Comparison of ENCODE assay signal across 27 cellular contexts in genomic region chr7:73572767-73573186, GRCh38. TPM values are rescaled to one million over a fixed set of nuclear protein-coding genes. Genes with fewer than 3 reads are reported as not detected.
A peak's percentile ranks its signal among the peaks of the same experiment; 100 is the strongest.
DNase-seq lines count a peak whose midpoint lies in the region; ATAC-seq, FAIRE-seq and TF ChIP-seq lines count a peak whose summit lies in the region.
"Had no signal": no experiment of that assay in that cellular context is flagged by ENCODE, and none has a peak within 500 bp of the region (broad histone marks: within the 10 kb centered on the region; RNA-seq: fewer than 3 reads in every experiment).

No MANE protein-coding gene starts in this region.

- TF ChIP-seq POLR2A in GM12878 (IDR thresholded peaks at IDR 0.05; ENCODE audit: low read depth, low read length) = peak; percentile 37; the same call in 1 of the 2 replicates

- H3K27ac ChIP-seq in cardiac muscle cell (peak overlapping the region; percentile 79), right cardiac atrium (ENCODE audit: low read length) (no peak overlapping the region), GM12878 (ENCODE audit: control insufficient read depth, insufficient read depth) (no peak overlapping the region), neural progenitor cell (no peak overlapping the region)
- H3K27ac ChIP-seq: SJCRH30 had no signal

- peaks cover 17% of the 10 kb centered on the region for H3K4me1 Mint-ChIP-seq in neural progenitor cell
- peaks cover 11% of the 10 kb centered on the region for H3K4me1 Mint-ChIP-seq in stimulated activated memory B cell treated with anti-CD40 and anti-IgM and Interleukin-4, amounts not matched to agents 10 μg/mL and 1 μg/mL and 100 μg/mL, for 72 hours

- no peak for TF ChIP-seq RAD21 in GM12878 (IDR thresholded peaks at IDR 0.05; ENCODE audit: insufficient read depth, low read depth, low read length)

- TF ChIP-seq CTCF in cardiac muscle cell (IDR thresholded peaks at IDR 0.05; ENCODE audit: low read depth, low read length) (no peak), GM12878 (IDR thresholded peaks at IDR 0.05 in 2 of 3, conservative IDR thresholded peaks at IDR 0.05 in 1 of 3; ENCODE audit: control insufficient read depth in 2 of 3, extremely low read depth in 1 of 3, insufficient read depth in 1 of 3, low read depth in 3 of 3, low read length in 3 of 3) (no peak), neural progenitor cell (IDR thresholded peaks at IDR 0.05) (no peak)

- H4K20me1 ChIP-seq in GM12878 (ENCODE audit: control insufficient read depth, insufficient read depth) (no peaks in the 10 kb centered on the region), neural progenitor cell (ENCODE audit: low read depth) (peaks cover 23% of the 10 kb centered on the region)

- no peak for TF ChIP-seq EP300 in GM12878 (IDR thresholded peaks at IDR 0.05; ENCODE audit: borderline replicate concordance in 1 of 2, control insufficient read depth in 1 of 2, low read depth in 2 of 2, low read length in 2 of 2)

- H3K9me3 ChIP-seq in cardiac muscle cell (ENCODE audit: low read depth) (no peaks in the 10 kb centered on the region), right cardiac atrium (ENCODE audit: control insufficient read depth, low read length) (no peaks in the 10 kb centered on the region), GM12878 (replicated peaks; ENCODE audit: control insufficient read depth, insufficient read depth, low read length) (no peaks in the 10 kb centered on the region), neural progenitor cell (ENCODE audit: low read depth) (no peaks in the 10 kb centered on the region)
- H3K9me3 ChIP-seq: SJCRH30 had no signal

- H3K27ac Mint-ChIP-seq in neural progenitor cell = no peak overlapping the region
- H3K27ac Mint-ChIP-seq in stimulated activated memory B cell treated with anti-CD40 and anti-IgM and Interleukin-4, amounts not matched to agents 10 μg/mL and 1 μg/mL and 100 μg/mL, for 72 hours = no peak overlapping the region
- H3K27ac Mint-ChIP-seq: GM23338, H9 had no signal

- POLR2A ChIA-PET in GM12878 (lab: Charles Lee) = no interaction called here

- H3K36me3 ChIP-seq in cardiac muscle cell (peaks cover 44% of the 10 kb centered on the region), GM12878 (ENCODE audit: control insufficient read depth in 2 of 2, insufficient read depth in 2 of 2, low read length in 1 of 2) (peaks cover 10 to 13% of the 10 kb centered on the region in 2 experiments; a peak in 3 of 4 replicates), neural progenitor cell (no peaks in the 10 kb centered on the region)

- no peaks in the 10 kb centered on the region for H3K9me3 Mint-ChIP-seq in neural progenitor cell
- no peaks in the 10 kb centered on the region for H3K9me3 Mint-ChIP-seq in stimulated activated memory B cell treated with anti-CD40 and anti-IgM and Interleukin-4, amounts not matched to agents 10 μg/mL and 1 μg/mL and 100 μg/mL, for 72 hours
- H3K9me3 Mint-ChIP-seq: CD4-positive, CD25-positive, alpha-beta regulatory T cell; GM23338; H9 had no signal

- SMC1A ChIA-PET in GM12878 (lab: Charles Lee; ENCODE audit: uncharacterized antibody, unreplicated experiment) = interaction anchor here (0.6 kb wide), 1 partner anchor 54 kb away, joined by 3 read pairs; no protein-coding TSS in a partner anchor

- H3K4me2 ChIP-seq in GM12878 (ENCODE audit: control insufficient read depth, insufficient read depth) (no peak overlapping the region), neural progenitor cell (no peak overlapping the region)
- H3K4me2 ChIP-seq: GM23338 had no signal

- ATAC-seq in right cardiac atrium (no peak), GM12878 (no peak), HG03521 (IDR thresholded peaks at IDR 0.05; ENCODE audit: unreplicated experiment) (no peak)
- no peak for ATAC-seq in stimulated activated memory B cell treated with anti-CD40 and anti-IgM and Interleukin-4, amounts not matched to agents 10 μg/mL and 1 μg/mL and 100 μg/mL, for 72 hours
- ATAC-seq: GM23338 had no signal

- H3K36me3 Mint-ChIP-seq in neural progenitor cell = peaks cover 24% of the 10 kb centered on the region
- peaks cover 56% of the 10 kb centered on the region for H3K36me3 Mint-ChIP-seq in stimulated activated memory B cell treated with anti-CD40 and anti-IgM and Interleukin-4, amounts not matched to agents 10 μg/mL and 1 μg/mL and 100 μg/mL, for 72 hours

- H3K4me1 ChIP-seq in cardiac muscle cell (ENCODE audit: low read depth) (peaks cover 18% of the 10 kb centered on the region), right cardiac atrium (ENCODE audit: control insufficient read depth, insufficient read depth, low read length) (peaks cover 3% of the 10 kb centered on the region), GM12878 (ENCODE audit: control insufficient read depth, insufficient read depth, low read length) (peaks cover 8% of the 10 kb centered on the region), neural progenitor cell (peaks cover 11% of the 10 kb centered on the region)

- FAIRE-seq in GM12878 (lab: Jason Lieb, UNC) = no peak
- FAIRE-seq: HTR-8/SVneo, RCC 7860 had no signal

- BruUV-seq in GM12878 (replicated peaks; lab: Mats Ljungman, UMichigan) = no TSS peak

- WGBS in right cardiac atrium = 64% methylated on average over 6 of the region's 6 CpGs
- WGBS in GM12878 (ENCODE audit: insufficient coverage, insufficient replicate concordance, low lambda C conversion rate, missing lambda C conversion rate) = 77% methylated on average over 6 of the region's 6 CpGs

- CTCF ChIA-PET in GM12878 (lab: Yijun Ruan, JAX) = no interaction called here

- DNase-seq in cardiac muscle cell (ENCODE audit: low read depth in 1 of 2, low spot score in 1 of 2) = no peak
- no peak for DNase-seq in right cardiac atrium
- DNase-seq in GM12878 (ENCODE audit: low read depth, low spot score) = no peak
- no peak for DNase-seq in neural progenitor cell (ENCODE audit: low spot score)
- no peak for DNase-seq in NAMALWA (ENCODE audit: low spot score)
- DNase-seq: CD4-positive, CD25-positive, alpha-beta regulatory T cell; DMS153; DND-41; H9; KBM-7; MV-4-11; NCI-H1105 treated with DMSO at 0.1 percent for 48 hours; NCI-H146; NCI-H1930; NCI-H2107; NCI-H446; NCI-H524 treated with DMSO at 0.1 percent for 48 hours; NCI-H774; SJCRH30 had no signal

- H3K9ac ChIP-seq in GM12878 (ENCODE audit: control insufficient read depth, insufficient read depth, low read length) (no peak overlapping the region), neural progenitor cell (no peak overlapping the region)

- H3K4me3 Mint-ChIP-seq in neural progenitor cell = peak overlapping the region; percentile 55
- no peak overlapping the region for H3K4me3 Mint-ChIP-seq in stimulated activated memory B cell treated with anti-CD40 and anti-IgM and Interleukin-4, amounts not matched to agents 10 μg/mL and 1 μg/mL and 100 μg/mL, for 72 hours
- H3K4me3 Mint-ChIP-seq: GM23338, H9 had no signal

- intact Hi-C loops in right cardiac atrium (cut with DNase I) (no loop called here), GM12878 (cut with micrococcal nuclease; ENCODE audit: unreplicated experiment) (no loop called here)

- RAD21 ChIA-PET in GM12878 (lab: Charles Lee; ENCODE audit: unreplicated experiment) = no interaction called here

- H2AFZ ChIP-seq in GM12878 (ENCODE audit: control insufficient read depth, low read depth, low read length) = no peak overlapping the region
- no peak overlapping the region for H2AFZ ChIP-seq in neural progenitor cell (replicated peaks)
- H2AFZ ChIP-seq: GM23338 had no signal

- no peaks in the 10 kb centered on the region for H3K27me3 ChIP-seq in cardiac muscle cell
- no peaks in the 10 kb centered on the region for H3K27me3 ChIP-seq in right cardiac atrium (ENCODE audit: control insufficient read depth, insufficient read depth)
- no peaks in the 10 kb centered on the region for H3K27me3 ChIP-seq in GM12878 (replicated peaks in 1 of 2; ENCODE audit: control insufficient read depth in 2 of 2, insufficient read depth in 2 of 2, low read length in 1 of 2)
- no peaks in the 10 kb centered on the region for H3K27me3 ChIP-seq in neural progenitor cell
- H3K27me3 ChIP-seq: SJCRH30 had no signal

- peaks cover 4% of the 10 kb centered on the region for H3K27me3 Mint-ChIP-seq in neural progenitor cell (ENCODE audit: insufficient read depth, low read depth)
- H3K27me3 Mint-ChIP-seq in stimulated activated memory B cell treated with anti-CD40 and anti-IgM and Interleukin-4, amounts not matched to agents 10 μg/mL and 1 μg/mL and 100 μg/mL, for 72 hours = no peaks in the 10 kb centered on the region
- H3K27me3 Mint-ChIP-seq: CD4-positive, CD25-positive, alpha-beta regulatory T cell had no signal

- H3K79me2 ChIP-seq in GM12878 (ENCODE audit: control insufficient read depth, insufficient read depth, low read length) (peaks cover 17% of the 10 kb centered on the region), neural progenitor cell (ENCODE audit: low read depth) (peaks cover 25% of the 10 kb centered on the region)

- H3F3A ChIP-seq in neural progenitor cell (ENCODE audit: low read depth) = peaks cover 17% of the 10 kb centered on the region

- in situ Hi-C loops in GM12878 (cut with MboI) = no loop called here

- H3K4me3 ChIP-seq in cardiac muscle cell (no peak overlapping the region), right cardiac atrium (ENCODE audit: low read length) (no peak overlapping the region), GM12878 (no peak overlapping the region), neural progenitor cell (no peak overlapping the region)
- H3K4me3 ChIP-seq: GM23338, SJCRH30 had no signal

RNA-seq across cellular contexts. Expression of gene TBL2, which starts 5.6 kb away (rescaled TPM):
- total RNA-seq in cardiac muscle cell = 79.0 and 80.3 TPM in 2 replicates
- polyA plus RNA-seq in cardiac muscle cell = 65.3 and 70.8 TPM in 2 replicates
- total RNA-seq in right cardiac atrium = 10 to 100 TPM; 11.4 to 26.1 (median 11.7) TPM
- 6.4 TPM for polyA plus RNA-seq in right cardiac atrium
- 63.3 and 70.1 TPM in 2 replicates for total RNA-seq in GM12878 (2013; cell fraction: nucleolus; rRNA removed)
- 33.3 and 35.3 TPM in 2 replicates for total RNA-seq in GM12878 (2014; rRNA removed)
- total RNA-seq in GM12878 (2014; rRNA removed; fragmentation: Illumina TruSeq; extraction: Trizol) = 16.6 and 19.0 TPM in 2 replicates
- total RNA-seq in GM12878 (2021) = 28.7 and 31.7 TPM in 2 replicates
- polyA plus RNA-seq in GM12878 (2011; ENCODE audit: low read depth) = 13.7 TPM
- 11.0 and 21.7 TPM in 2 replicates for polyA plus RNA-seq in GM12878 (2011; rRNA removed)
- 31.5 and 34.7 TPM in 2 replicates for polyA plus RNA-seq in GM12878 (2011; cell fraction: cytosol; rRNA removed)
- 25.0 and 32.1 TPM in 2 replicates for polyA plus RNA-seq in GM12878 (2011; cell fraction: nucleus; rRNA removed)
- polyA plus RNA-seq in GM12878 (2012) = 23.1 and 24.4 TPM in 2 replicates
- 11.6 and 15.3 TPM in 2 replicates for polyA plus RNA-seq in GM12878 (2014; fragmentation: Illumina TruSeq; extraction: Trizol)
- polyA plus RNA-seq in GM12878 (2014; fragmentation: Nextera tagmentation; extraction: Ambion mirVana) = 1 to 10 TPM; 1.1 to 2.8 TPM
- 28.9 and 35.1 TPM in 2 replicates for polyA plus RNA-seq in GM12878 (2014; rRNA removed)
- polyA plus RNA-seq in GM12878 (2016; fragmentation: Nextera tagmentation; extraction: Ambion mirVana) = 10 to 100 TPM; 40.3 to 49.7 TPM
- polyA minus RNA-seq in GM12878 (2011; rRNA and poly(A)+ RNA removed) = 38.1 and 53.6 TPM in 2 replicates
- polyA minus RNA-seq in GM12878 (2011; cell fraction: cytosol; rRNA and poly(A)+ RNA removed) = 18.9 and 22.6 TPM in 2 replicates
- polyA minus RNA-seq in GM12878 (2011; cell fraction: nucleus; rRNA and poly(A)+ RNA removed) = 14.0 and 29.2 TPM in 2 replicates
- total RNA-seq in neural progenitor cell (ENCODE audit: low replicate concordance) = 29.0 and 50.4 TPM in 2 replicates

RNA-seq across cellular contexts. Expression of gene BCL7B, which starts 15.3 kb away (rescaled TPM):
- 34.4 and 36.7 TPM in 2 replicates for total RNA-seq in cardiac muscle cell
- 37.8 and 45.7 TPM in 2 replicates for polyA plus RNA-seq in cardiac muscle cell
- 10 to 100 TPM; 75.5 to 83.5 (median 77.1) TPM for total RNA-seq in right cardiac atrium
- polyA plus RNA-seq in right cardiac atrium = 83.9 TPM
- total RNA-seq in GM12878 (2013; cell fraction: nucleolus; rRNA removed) = 7.6 and 8.2 TPM in 2 replicates
- total RNA-seq in GM12878 (2014; rRNA removed) = 20.7 and 24.2 TPM in 2 replicates
- 22.7 and 23.0 TPM in 2 replicates for total RNA-seq in GM12878 (2014; rRNA removed; fragmentation: Illumina TruSeq; extraction: Trizol)
- total RNA-seq in GM12878 (2021) = 49.4 and 60.9 TPM in 2 replicates
- polyA plus RNA-seq in GM12878 (2011; ENCODE audit: low read depth) = 19.8 TPM
- polyA plus RNA-seq in GM12878 (2011; rRNA removed) = 39.3 and 54.1 TPM in 2 replicates
- polyA plus RNA-seq in GM12878 (2011; cell fraction: cytosol; rRNA removed) = 52.4 and 73.8 TPM in 2 replicates
- 29.2 and 29.8 TPM in 2 replicates for polyA plus RNA-seq in GM12878 (2011; cell fraction: nucleus; rRNA removed)
- 30.3 and 61.8 TPM in 2 replicates for polyA plus RNA-seq in GM12878 (2012)
- polyA plus RNA-seq in GM12878 (2014; fragmentation: Illumina TruSeq; extraction: Trizol) = 31.6 and 46.3 TPM in 2 replicates
- 10 to 100 TPM; 10.9 to 21.2 TPM for polyA plus RNA-seq in GM12878 (2014; fragmentation: Nextera tagmentation; extraction: Ambion mirVana)
- polyA plus RNA-seq in GM12878 (2014; rRNA removed) = 61.3 and 66.0 TPM in 2 replicates
- 10 to 100 TPM; 61.7 to 61.8 TPM for polyA plus RNA-seq in GM12878 (2016; fragmentation: Nextera tagmentation; extraction: Ambion mirVana)
- polyA minus RNA-seq in GM12878 (2011; rRNA and poly(A)+ RNA removed) = 28.9 and 45.5 TPM in 2 replicates
- 25.5 and 36.7 TPM in 2 replicates for polyA minus RNA-seq in GM12878 (2011; cell fraction: cytosol; rRNA and poly(A)+ RNA removed)
- polyA minus RNA-seq in GM12878 (2011; cell fraction: nucleus; rRNA and poly(A)+ RNA removed) = 11.1 and 19.8 TPM in 2 replicates
- 10.4 and 29.9 TPM in 2 replicates for total RNA-seq in neural progenitor cell (ENCODE audit: low replicate concordance)

RNA-seq across cellular contexts. Expression of gene BAZ1B, which starts 50.7 kb away (rescaled TPM):
- total RNA-seq in cardiac muscle cell (35.1 and 42.5 TPM in 2 replicates), right cardiac atrium (10 to 100 TPM; 39.9 to 48.3 (median 45.4) TPM), GM12878 (2014; rRNA removed) (50.3 and 50.4 TPM in 2 replicates), GM12878 (2014; rRNA removed; fragmentation: Illumina TruSeq; extraction: Trizol) (77.0 and 77.4 TPM in 2 replicates), GM12878 (2021) (64.5 and 68.2 TPM in 2 replicates), neural progenitor cell (ENCODE audit: low replicate concordance) (69.3 and 85.8 TPM in 2 replicates)
- polyA plus RNA-seq in cardiac muscle cell (18.1 and 19.7 TPM in 2 replicates), right cardiac atrium (24.4 TPM), GM12878 (2011; rRNA removed) (33.8 and 39.6 TPM in 2 replicates), GM12878 (2014; fragmentation: Illumina TruSeq; extraction: Trizol) (73.8 and 82.0 TPM in 2 replicates), GM12878 (2014; fragmentation: Nextera tagmentation; extraction: Ambion mirVana) (10 to 100 TPM; 14.0 to 20.3 TPM), GM12878 (2014; rRNA removed) (38.6 and 39.1 TPM in 2 replicates), GM12878 (2016; fragmentation: Nextera tagmentation; extraction: Ambion mirVana) (10 to 100 TPM; 19.4 to 31.9 TPM)
- 79.5 and 82.3 TPM in 2 replicates for total RNA-seq in GM12878 (2013; cell fraction: nucleolus; rRNA removed)
- polyA plus RNA-seq in GM12878 (2011; ENCODE audit: low read depth) = 20.1 TPM
- polyA plus RNA-seq in GM12878 (2011; cell fraction: cytosol; rRNA removed) = 23.0 and 24.0 TPM in 2 replicates
- 21.5 and 34.1 TPM in 2 replicates for polyA plus RNA-seq in GM12878 (2011; cell fraction: nucleus; rRNA removed)
- 29.6 and 30.1 TPM in 2 replicates for polyA plus RNA-seq in GM12878 (2012)
- 46.8 and 48.2 TPM in 2 replicates for polyA minus RNA-seq in GM12878 (2011; rRNA and poly(A)+ RNA removed)
- 21.5 and 29.3 TPM in 2 replicates for polyA minus RNA-seq in GM12878 (2011; cell fraction: cytosol; rRNA and poly(A)+ RNA removed)
- 13.4 and 22.1 TPM in 2 replicates for polyA minus RNA-seq in GM12878 (2011; cell fraction: nucleus; rRNA and poly(A)+ RNA removed)

RNA-seq across cellular contexts. Expression of gene MLXIPL, which starts 51.5 kb away (rescaled TPM):
- total RNA-seq in cardiac muscle cell = 0.07 and 1.8 TPM in 2 replicates
- polyA plus RNA-seq in cardiac muscle cell = 1.2 and 1.7 TPM in 2 replicates
- 1 to 10 TPM; 3.2 to 5.9 (median 3.6) TPM for total RNA-seq in right cardiac atrium
- 14.8 TPM for polyA plus RNA-seq in right cardiac atrium
- not detected in 2 replicates for total RNA-seq in GM12878 (2013; cell fraction: nucleolus; rRNA removed)
- not detected in 2 replicates for total RNA-seq in GM12878 (2014; rRNA removed)
- total RNA-seq in GM12878 (2014; rRNA removed; fragmentation: Illumina TruSeq; extraction: Trizol) = not detected in 2 replicates
- total RNA-seq in GM12878 (2021) = 0.21 and 0.69 TPM in 2 replicates
- polyA plus RNA-seq in GM12878 (2011; ENCODE audit: low read depth) = not detected
- not detected in 2 replicates for polyA plus RNA-seq in GM12878 (2011; rRNA removed)
- not detected in 2 replicates for polyA plus RNA-seq in GM12878 (2011; cell fraction: cytosol; rRNA removed)
- not detected in 2 replicates for polyA plus RNA-seq in GM12878 (2011; cell fraction: nucleus; rRNA removed)
- not detected in 2 replicates for polyA plus RNA-seq in GM12878 (2012)
- not detected in 2 replicates for polyA plus RNA-seq in GM12878 (2014; fragmentation: Illumina TruSeq; extraction: Trizol)
- polyA plus RNA-seq in GM12878 (2014; fragmentation: Nextera tagmentation; extraction: Ambion mirVana) = not detected
- not detected in 2 replicates for polyA plus RNA-seq in GM12878 (2014; rRNA removed)
- not detected for polyA plus RNA-seq in GM12878 (2016; fragmentation: Nextera tagmentation; extraction: Ambion mirVana)
- polyA minus RNA-seq in GM12878 (2011; rRNA and poly(A)+ RNA removed) = not detected in 2 replicates
- 0.42 and 2.7 TPM in 2 replicates for polyA minus RNA-seq in GM12878 (2011; cell fraction: cytosol; rRNA and poly(A)+ RNA removed)
- polyA minus RNA-seq in GM12878 (2011; cell fraction: nucleus; rRNA and poly(A)+ RNA removed) = not detected in 2 replicates
- total RNA-seq in neural progenitor cell (ENCODE audit: low replicate concordance) = 0.87 and 0.90 TPM in 2 replicates
- total RNA-seq: A172; CD4-positive, CD25-positive, alpha-beta regulatory T cell; MCF 10A had no signal
- polyA plus RNA-seq: BJ; CD4-positive, CD25-positive, alpha-beta regulatory T cell had no signal
